7 cellular contexts compared by ENCODE assay signal in genomic region chr17:5783269-5783668, GRCh38.
"Had no signal": no experiment of that assay in that cellular context is flagged by ENCODE, and none has a peak within 500 bp of the region (broad histone marks: within the 10 kb centered on the region; RNA-seq: fewer than 3 reads in every experiment).

No MANE protein-coding gene starts in this region.

- H3K27ac ChIP-seq: HL-60, KMS-11 had no signal

- H3K4me2 ChIP-seq: KMS-11 had no signal

- FAIRE-seq: HTR-8/SVneo, K562 had no signal

- H3K4me3 ChIP-seq: K562 had no signal

- H3K9ac ChIP-seq: KMS-11 had no signal

- DNase-seq: IMR-90, KBM-7, KG1 had no signal

- ATAC-seq: K562 had no signal
